In the genomic region with DNA sequence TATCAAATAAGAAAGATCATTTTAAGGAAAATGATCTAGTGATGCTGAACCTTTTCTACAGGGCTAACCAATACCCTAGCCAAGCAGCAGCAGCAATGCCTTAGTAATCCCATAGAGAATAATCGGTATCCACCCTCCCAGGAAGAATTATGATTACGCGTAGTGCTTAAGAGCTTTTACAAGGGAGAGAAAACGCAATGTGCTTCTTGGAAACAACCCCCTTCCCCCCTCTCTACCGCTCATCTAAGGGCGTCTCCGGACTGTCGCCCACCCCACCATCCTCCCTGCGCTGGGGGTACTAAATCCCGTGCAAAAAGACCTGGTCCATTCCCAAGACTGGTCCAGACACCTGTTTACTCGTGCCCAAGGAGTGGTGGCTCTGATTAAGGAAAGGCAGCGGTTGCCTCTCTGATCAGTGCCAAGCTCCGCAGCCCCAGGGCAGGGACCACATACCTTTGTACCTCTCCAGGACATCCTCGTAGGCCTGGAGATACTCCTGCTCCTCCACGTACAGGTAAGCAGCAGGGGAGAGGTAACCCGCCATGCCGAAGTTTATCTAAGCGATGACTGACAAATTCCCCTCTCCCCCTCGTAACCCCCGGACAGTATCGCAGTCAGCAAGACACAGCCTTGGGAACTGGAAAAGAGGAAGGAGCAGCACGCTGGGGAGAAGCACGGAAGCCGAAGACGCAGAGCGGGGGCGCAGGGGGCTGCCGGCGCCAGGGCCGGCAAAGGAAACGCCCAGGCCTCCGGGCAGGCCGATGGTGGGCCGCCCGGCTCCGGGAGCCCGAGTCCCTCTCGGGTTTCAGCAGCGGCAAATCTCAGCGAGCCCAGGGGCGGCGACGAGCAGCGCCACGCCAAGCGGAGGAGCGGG, we compare ENCODE assay signal across 8 cellular contexts.
DNase-seq lines count a peak whose midpoint lies in the region; ATAC-seq and TF ChIP-seq lines count a peak whose summit lies in the region.

No MANE protein-coding gene starts in this region.

- ATAC-seq in GM21825 (IDR thresholded peaks at IDR 0.05; ENCODE audit: unreplicated experiment) = peak; percentile 13

- peak; percentile 84 for DNase-seq in DMS 273 (lab: John Stamatoyannopoulos, UW; ENCODE audit: unreplicated experiment)
- no peak for DNase-seq in DMS 273 treated with DMSO at 0.1 percent for 48 hours (lab: John Stamatoyannopoulos, UW)
- peak; percentile 40 to 61 for DNase-seq in Kasumi-1 (lab: John Stamatoyannopoulos, UW)
- DNase-seq in UCSD-AML1 (lab: John Stamatoyannopoulos, UW; ENCODE audit: unreplicated experiment) = peak; percentile 7
- DNase-seq in epithelial cell of proximal tubule (ENCODE audit: low read depth) = no peak
- no peak for DNase-seq in erythroblast (lab: John Stamatoyannopoulos, UW)

- H3K4me3 ChIP-seq in epithelial cell of proximal tubule (ENCODE audit: low read depth, low read length) (peak overlapping the region; percentile 73), muscle layer of duodenum (ENCODE audit: low read depth in 1 of 2, low read length in 2 of 2) (peak overlapping the region; percentile 61 to 87)

- no peak for TF ChIP-seq CTCF in epithelial cell of proximal tubule (conservative IDR thresholded peaks at IDR 0.05; ENCODE audit: low read depth, low read length)

- no peak for TF ChIP-seq POLR2A in erythroblast (IDR thresholded peaks at IDR 0.05; ENCODE audit: low read length)

- H3K9me3 ChIP-seq in muscle layer of duodenum (ENCODE audit: control insufficient read depth in 1 of 2, low read length in 2 of 2) = no peaks in the 10 kb centered on the region

- H3K36me3 ChIP-seq in muscle layer of duodenum (ENCODE audit: control insufficient read depth in 1 of 2, insufficient read depth in 2 of 2, low read length in 2 of 2) = no peaks in the 10 kb centered on the region

- no peaks in the 10 kb centered on the region for H3K27me3 ChIP-seq in muscle layer of duodenum (ENCODE audit: low read depth, low read length)

- peak overlapping the region; percentile 82 for H3K27ac ChIP-seq in muscle layer of duodenum (ENCODE audit: low read length)

- H3K4me1 ChIP-seq in muscle layer of duodenum (ENCODE audit: control insufficient read depth in 1 of 2, insufficient read depth in 2 of 2, low read length in 2 of 2) = no peaks in the 10 kb centered on the region

Comparison
In these comparisons a context has a peak if more than half of its experiments do, and no peak if none do; other contexts are left out.
1. DNase-seq: peak in DMS 273 (single experiment), Kasumi-1 (2 of 2) and UCSD-AML1 (single experiment); none in DMS 273 treated with DMSO at 0.1 percent for 48 hours (single experiment), epithelial cell of proximal tubule (single experiment) and erythroblast (0 of 2).